ENCODE assay signal across 21 cellular contexts in the genomic region with DNA sequence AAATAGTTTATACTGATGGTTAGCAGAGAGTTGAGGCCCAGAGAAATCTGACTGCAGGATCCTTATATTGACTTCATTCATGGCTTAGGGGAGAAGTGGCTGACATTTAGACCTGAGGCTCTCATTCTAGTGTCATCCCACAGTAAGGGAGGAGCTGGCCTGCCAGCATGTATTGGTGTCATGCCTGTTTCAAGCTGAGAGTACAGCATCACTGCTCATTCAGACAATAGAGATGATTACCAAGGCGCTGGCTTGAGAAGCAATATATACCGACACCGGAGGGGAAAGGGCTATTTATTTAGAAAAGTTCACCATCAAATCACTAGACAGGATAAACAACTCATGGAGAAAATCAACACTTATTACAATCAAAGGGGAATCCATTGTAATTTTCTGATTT.
DNase-seq lines count a peak whose midpoint lies in the region; ATAC-seq and TF ChIP-seq lines count a peak whose summit lies in the region.
"Had no signal": no experiment of that assay in that cellular context is flagged by ENCODE, and none has a peak within 500 bp of the region (broad histone marks: within the 10 kb centered on the region; RNA-seq: fewer than 3 reads in every experiment).

No MANE protein-coding gene starts in this region.

- no peak overlapping the region for H3K27ac ChIP-seq in heart right ventricle

- no peaks in the 10 kb centered on the region for H3K27me3 ChIP-seq in heart right ventricle
- H3K27me3 ChIP-seq: BE2C, MG63 had no signal

- no peaks in the 10 kb centered on the region for H3K36me3 ChIP-seq in heart right ventricle
- H3K36me3 ChIP-seq: MG63 had no signal

- H3K27me3 Mint-ChIP-seq in stimulated activated naive CD8-positive, alpha-beta T cell treated with anti-CD3 and anti-CD28 coated beads, Interleukin-15, amount 100 ng/mL, for 72 hours: peaks cover 8% of the 10 kb centered on the region

- H3K27ac Mint-ChIP-seq in stimulated activated naive CD8-positive, alpha-beta T cell treated with anti-CD3 and anti-CD28 coated beads, Interleukin-15, amount 100 ng/mL, for 72 hours: no peak overlapping the region
- H3K27ac Mint-ChIP-seq: CD8-positive, alpha-beta T cell had no signal

- intact Hi-C loops in heart right ventricle (cut with DNase I): loop anchor here in 1 of 10 donors (10.0 kb wide), 1 partner anchor 71 kb away; no protein-coding TSS in a partner anchor

- WGBS in heart right ventricle, 2 donors: 87 to 90% methylated on average over 3 of the region's 3 CpGs

- no peak for ATAC-seq in stimulated activated naive CD8-positive, alpha-beta T cell treated with anti-CD3 and anti-CD28 coated beads, Interleukin-15, amount 100 ng/mL, for 72 hours
- no peak for ATAC-seq in heart right ventricle
- ATAC-seq: CD8-positive, alpha-beta T cell; PC-3 had no signal

- H3K4me3 ChIP-seq in heart right ventricle: no peak overlapping the region
- H3K4me3 ChIP-seq: MG63, SK-N-MC had no signal

- H3K4me1 ChIP-seq in heart right ventricle: no peaks in the 10 kb centered on the region

- DNase-seq in NCI-H146 treated with DMSO at 0.1 percent for 48 hours (lab: John Stamatoyannopoulos, UW; ENCODE audit: unreplicated experiment): peak; percentile 24
- DNase-seq in NCI-H69 (lab: John Stamatoyannopoulos, UW): peak; percentile 46
- DNase-seq in globus pallidus (ENCODE audit: low spot score): peak; percentile 68
- DNase-seq in retina: peak; percentile 38
- no peak for DNase-seq in T1000 (lab: John Stamatoyannopoulos, UW)
- DNase-seq in stimulated activated naive CD8-positive, alpha-beta T cell treated with anti-CD3 and anti-CD28 coated beads, Interleukin-15, amount 100 ng/mL, for 72 hours: no peak
- DNase-seq in heart right ventricle: no peak
- DNase-seq in DMS153 treated with DMSO at 0.1 percent for 48 hours (lab: John Stamatoyannopoulos, UW; ENCODE audit: unreplicated experiment): no peak
- DNase-seq: BE2C; CD8-positive, alpha-beta T cell; DMS 273 treated with DMSO at 0.1 percent for 48 hours; EL; H9; MG63; NCI-H1105 treated with DMSO at 0.1 percent for 48 hours; NCI-H2107; NCI-H510A treated with DMSO at 0.1 percent for 48 hours; NK-92 treated with Interleukin-12 subunit alpha and Interleukin-12 subunit beta, amount 100 ng/mL, for 24 hours; PC-3; T-helper 1 cell had no signal

- no peak for TF ChIP-seq CTCF in heart right ventricle (IDR thresholded peaks at IDR 0.05)

- no peaks in the 10 kb centered on the region for H3K9me3 Mint-ChIP-seq in stimulated activated naive CD8-positive, alpha-beta T cell treated with anti-CD3 and anti-CD28 coated beads, Interleukin-15, amount 100 ng/mL, for 72 hours
- H3K9me3 Mint-ChIP-seq: CD8-positive, alpha-beta T cell; H9 had no signal

- no peaks in the 10 kb centered on the region for H3K9me3 ChIP-seq in heart right ventricle
- H3K9me3 ChIP-seq: BE2C, MG63 had no signal

- H3K4me1 Mint-ChIP-seq in stimulated activated naive CD8-positive, alpha-beta T cell treated with anti-CD3 and anti-CD28 coated beads, Interleukin-15, amount 100 ng/mL, for 72 hours: no peaks in the 10 kb centered on the region

- H3K4me3 Mint-ChIP-seq in stimulated activated naive CD8-positive, alpha-beta T cell treated with anti-CD3 and anti-CD28 coated beads, Interleukin-15, amount 100 ng/mL, for 72 hours: no peak overlapping the region
- H3K4me3 Mint-ChIP-seq: CD8-positive, alpha-beta T cell; H9 had no signal

Comparison
In these comparisons a context has a peak if more than half of its experiments do, and no peak if none do; other contexts are left out.
1. DNase-seq: peak in NCI-H146 treated with DMSO at 0.1 percent for 48 hours (single experiment), NCI-H69 (single experiment), globus pallidus (single experiment) and retina (single experiment); none in T1000 (single experiment), stimulated activated naive CD8-positive, alpha-beta T cell treated with anti-CD3 and anti-CD28 coated beads, Interleukin-15, amount 100 ng/mL, for 72 hours (0 of 2), heart right ventricle (0 of 2) and DMS153 treated with DMSO at 0.1 percent for 48 hours (single experiment).